In genomic region chr11:2975594-2975993, GRCh38 we compare ENCODE assay signal across 8 cellular contexts. TPM values are rescaled to one million over a fixed set of nuclear protein-coding genes. Genes with fewer than 3 reads are reported as not detected.
DNase-seq lines count a peak whose midpoint lies in the region; ATAC-seq and TF ChIP-seq lines count a peak whose summit lies in the region.

No MANE protein-coding gene starts in this region.

- H3K27ac ChIP-seq in DND-41 (ENCODE audit: low read length), result no peak overlapping the region

- H3K4me3 Mint-ChIP-seq in WTC11, result no peak overlapping the region

- peaks cover 75% of the 10 kb centered on the region for H4K20me1 ChIP-seq in DND-41 (ENCODE audit: insufficient read depth, low read length)

- H3K79me2 ChIP-seq in DND-41 (ENCODE audit: insufficient read depth, low read length), result peaks cover 95% of the 10 kb centered on the region

- DNase-seq in DND-41 (peak; percentile 41), WTC11 (ENCODE audit: low spot score) (no peak), myocyte (ENCODE audit: low read depth) (peak; percentile 81), NK-92 (lab: John Stamatoyannopoulos, UW; ENCODE audit: unreplicated experiment) (no peak)
- DNase-seq in effector CD8-positive, alpha-beta T cell (lab: John Stamatoyannopoulos, UW), result peak; percentile 35

- H3K9me3 ChIP-seq in DND-41 (ENCODE audit: insufficient read depth, low read length, severe bottlenecking), result no peaks in the 10 kb centered on the region

- no peak overlapping the region for H3K4me3 ChIP-seq in DND-41 (ENCODE audit: low read depth in 1 of 2, low read length in 2 of 2)

- peaks cover 88% of the 10 kb centered on the region for H3K36me3 ChIP-seq in DND-41 (ENCODE audit: insufficient read depth, low read length)

- CTCF ChIA-PET in WTC11 (lab: Charles Lee), result interaction anchor here (0.5 to 2.1 kb wide), 9 partner anchors 11 to 153 kb away, joined by 3 to 9 read pairs (median 4); partner anchors contain the start of gene NAP1L4

- no peak overlapping the region for H2AFZ ChIP-seq in DND-41 (ENCODE audit: low read depth, low read length)

- POLR2A ChIA-PET in WTC11 (lab: Charles Lee), result interaction anchor here (0.7 kb wide), 1 partner anchor 28 kb away, joined by 3 read pairs; no protein-coding TSS in a partner anchor

- peak; percentile 50 for TF ChIP-seq RAD21 in Ishikawa (IDR thresholded peaks at IDR 0.05; ENCODE audit: low read depth)

- no peaks in the 10 kb centered on the region for H3K9me3 Mint-ChIP-seq in WTC11

- no peaks in the 10 kb centered on the region for H3K4me1 Mint-ChIP-seq in WTC11

- ATAC-seq in DND-41 (ENCODE audit: insufficient read depth, low read depth) (peak; percentile 87), WTC11 (peak; percentile 80), HG03175 (IDR thresholded peaks at IDR 0.05; ENCODE audit: unreplicated experiment) (no peak), HG02870 (IDR thresholded peaks at IDR 0.05; ENCODE audit: unreplicated experiment) (no peak)

- no peak overlapping the region for H3K4me2 ChIP-seq in DND-41 (ENCODE audit: insufficient read depth, low read length)

- no peaks in the 10 kb centered on the region for H3K27me3 Mint-ChIP-seq in WTC11 (ENCODE audit: low read depth)

- no peaks in the 10 kb centered on the region for H3K4me1 ChIP-seq in DND-41 (ENCODE audit: insufficient read depth, low read length)

- no peak overlapping the region for H3K9ac ChIP-seq in DND-41 (ENCODE audit: low read depth, low read length)

- no peak overlapping the region for H3K27ac Mint-ChIP-seq in WTC11

- TF ChIP-seq CTCF in DND-41 (IDR thresholded peaks at IDR 0.05; ENCODE audit: borderline replicate concordance, extremely low read depth, low read length, poor library complexity, severe bottlenecking), result peak; percentile 58
- TF ChIP-seq CTCF in WTC11 (IDR thresholded peaks at IDR 0.05), result no peak

- no peak for TF ChIP-seq EP300 in Ishikawa (IDR thresholded peaks at IDR 0.05; ENCODE audit: borderline replicate concordance)

- peaks cover 74% of the 10 kb centered on the region for H3K36me3 Mint-ChIP-seq in WTC11

- no peaks in the 10 kb centered on the region for H3K27me3 ChIP-seq in DND-41 (ENCODE audit: insufficient read depth, low read length, poor library complexity)

TF ChIP-seq in Ishikawa, 13 proteins besides CTCF, POLR2A, EP300 and RAD21:
- TF ChIP-seq USF1 (IDR thresholded peaks at IDR 0.05) (no peak), MAX (IDR thresholded peaks at IDR 0.05) (no peak), CREB1 (IDR thresholded peaks at IDR 0.05; ENCODE audit: low read depth) (no peak), ZBTB7A (IDR thresholded peaks at IDR 0.05; ENCODE audit: low read depth) (no peak), NFIC (IDR thresholded peaks at IDR 0.05) (no peak), FOXM1 (IDR thresholded peaks at IDR 0.05; ENCODE audit: borderline replicate concordance, low read depth) (no peak), TEAD4 (IDR thresholded peaks at IDR 0.05) (no peak), TCF12 (IDR thresholded peaks at IDR 0.05; ENCODE audit: low read depth) (no peak), EGR1 (IDR thresholded peaks at IDR 0.05) (no peak), YY1 (IDR thresholded peaks at IDR 0.05; ENCODE audit: low read depth) (no peak), CEBPB (IDR thresholded peaks at IDR 0.05) (no peak), REST (IDR thresholded peaks at IDR 0.05; ENCODE audit: low read depth) (no peak), TAF1 (IDR thresholded peaks at IDR 0.05; ENCODE audit: low read depth) (no peak)

TF ChIP-seq in WTC11, 78 proteins besides CTCF, POLR2A, EP300 and RAD21:
- no peak for TF ChIP-seq RORB (CRISPR knock-in tag; IDR thresholded peaks at IDR 0.05)
- TF ChIP-seq, protein P1, sequence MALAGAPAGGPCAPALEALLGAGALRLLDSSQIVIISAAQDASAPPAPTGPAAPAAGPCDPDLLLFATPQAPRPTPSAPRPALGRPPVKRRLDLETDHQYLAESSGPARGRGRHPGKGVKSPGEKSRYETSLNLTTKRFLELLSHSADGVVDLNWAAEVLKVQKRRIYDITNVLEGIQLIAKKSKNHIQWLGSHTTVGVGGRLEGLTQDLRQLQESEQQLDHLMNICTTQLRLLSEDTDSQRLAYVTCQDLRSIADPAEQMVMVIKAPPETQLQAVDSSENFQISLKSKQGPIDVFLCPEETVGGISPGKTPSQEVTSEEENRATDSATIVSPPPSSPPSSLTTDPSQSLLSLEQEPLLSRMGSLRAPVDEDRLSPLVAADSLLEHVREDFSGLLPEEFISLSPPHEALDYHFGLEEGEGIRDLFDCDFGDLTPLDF (CRISPR knock-in tag; IDR thresholded peaks at IDR 0.05), result no peak

RNA-seq across cellular contexts. Expression of gene NAP1L4, which starts 16.5 kb away (rescaled TPM):
- total RNA-seq in WTC11 (2021) (160 to 189 TPM (median 181 TPM) in 3 replicates), myocyte (111 and 117 TPM in 2 replicates)
- polyA plus RNA-seq in myocyte (2012), result 107 TPM

RNA-seq across cellular contexts. Expression of gene PHLDA2, which starts 46.4 kb away (rescaled TPM):
- total RNA-seq in WTC11 (2021) (9.4 to 11.0 TPM (median 9.6 TPM) in 3 replicates), myocyte (1.7 and 4.7 TPM in 2 replicates)
- polyA plus RNA-seq in myocyte (2012), result 32.3 TPM

Comparison
In these comparisons a context has a peak if more than half of its experiments do, and no peak if none do; other contexts are left out.
1. ATAC-seq: peak in DND-41 (single experiment) and WTC11 (single experiment); none in HG03175 (single experiment) and HG02870 (single experiment).
2. DNase-seq: peak in DND-41 (single experiment), effector CD8-positive, alpha-beta T cell (single experiment) and myocyte (single experiment); none in WTC11 (single experiment) and NK-92 (single experiment).